In genomic region chr3:16936233-16936632, GRCh38 we compare ENCODE assay signal across 13 cellular contexts. TPM values are rescaled to one million over a fixed set of nuclear protein-coding genes. Genes with fewer than 3 reads are reported as not detected.
A peak's percentile ranks its signal among the peaks of the same experiment; 100 is the strongest.
DNase-seq lines count a peak whose midpoint lies in the region; ATAC-seq and TF ChIP-seq lines count a peak whose summit lies in the region.
"Had no signal": no experiment of that assay in that cellular context is flagged by ENCODE, and none has a peak within 500 bp of the region (broad histone marks: within the 10 kb centered on the region; RNA-seq: fewer than 3 reads in every experiment).

No MANE protein-coding gene starts in this region.

- DNase-seq in activated CD4-positive, alpha-beta T cell treated with anti-CD3 and anti-CD28 coated beads, Interleukin-2, amount 10 ng/mL, durations not matched to agents 7 days and 5 days = peak; percentile 29
- DNase-seq in activated CD4-positive, alpha-beta T cell treated with anti-CD3 and anti-CD28 coated beads for 1 hour = no peak
- peak; percentile 76 for DNase-seq in KBM-7
- peak; percentile 26 for DNase-seq in activated CD8-positive, alpha-beta T cell treated with anti-CD3 and anti-CD28 coated beads for 36 hours
- DNase-seq in natural killer cell treated with Interleukin-12 subunit alpha and Interleukin-12 subunit beta and Interleukin-15 and Interleukin-18, amount 100 ng/mL, for 72 hours (ENCODE audit: low spot score) = no peak
- DNase-seq in effector CD8-positive, alpha-beta T cell (lab: John Stamatoyannopoulos, UW) = no peak
- no peak for DNase-seq in SIG-M5 treated with dmso at 0.1 percent for 504 hours (lab: John Stamatoyannopoulos, UW; ENCODE audit: unreplicated experiment)
- DNase-seq in kidney tubule cell (ENCODE audit: low spot score) = no peak
- DNase-seq: Caco-2, left ventricle myocardium superior, NCI-H1048, SHP77 had no signal

- no peaks in the 10 kb centered on the region for H3K27me3 Mint-ChIP-seq in activated CD4-positive, alpha-beta T cell treated with anti-CD3 and anti-CD28 coated beads, Interleukin-2, amount 10 ng/mL, durations not matched to agents 7 days and 5 days
- no peaks in the 10 kb centered on the region for H3K27me3 Mint-ChIP-seq in activated CD8-positive, alpha-beta T cell treated with anti-CD3 and anti-CD28 coated beads for 36 hours
- H3K27me3 Mint-ChIP-seq in natural killer cell treated with Interleukin-12 subunit alpha and Interleukin-12 subunit beta and Interleukin-15 and Interleukin-18, amount 100 ng/mL, for 72 hours = no peaks in the 10 kb centered on the region

- H3K4me1 Mint-ChIP-seq in activated CD4-positive, alpha-beta T cell treated with anti-CD3 and anti-CD28 coated beads, Interleukin-2, amount 10 ng/mL, durations not matched to agents 7 days and 5 days = peaks cover 74% of the 10 kb centered on the region
- peaks cover 83% of the 10 kb centered on the region for H3K4me1 Mint-ChIP-seq in activated CD8-positive, alpha-beta T cell treated with anti-CD3 and anti-CD28 coated beads for 36 hours (ENCODE audit: low read depth)
- peaks cover 62 to 78% of the 10 kb centered on the region in 2 donors for H3K4me1 Mint-ChIP-seq in natural killer cell treated with Interleukin-12 subunit alpha and Interleukin-12 subunit beta and Interleukin-15 and Interleukin-18, amount 100 ng/mL, for 72 hours (ENCODE audit: low read depth in 2 of 2)

- no peak overlapping the region for H3K27ac Mint-ChIP-seq in activated CD4-positive, alpha-beta T cell treated with anti-CD3 and anti-CD28 coated beads, Interleukin-2, amount 10 ng/mL, durations not matched to agents 7 days and 5 days
- H3K27ac Mint-ChIP-seq in activated CD8-positive, alpha-beta T cell treated with anti-CD3 and anti-CD28 coated beads for 36 hours = peak overlapping the region; percentile 73
- H3K27ac Mint-ChIP-seq in natural killer cell treated with Interleukin-12 subunit alpha and Interleukin-12 subunit beta and Interleukin-15 and Interleukin-18, amount 100 ng/mL, for 72 hours = peak overlapping the region; percentile 43 to 73

- no peak overlapping the region for H3K4me3 Mint-ChIP-seq in activated CD4-positive, alpha-beta T cell treated with anti-CD3 and anti-CD28 coated beads, Interleukin-2, amount 10 ng/mL, durations not matched to agents 7 days and 5 days
- H3K4me3 Mint-ChIP-seq in activated CD8-positive, alpha-beta T cell treated with anti-CD3 and anti-CD28 coated beads for 36 hours = peak overlapping the region; percentile 43
- peak overlapping the region; percentile 61 for H3K4me3 Mint-ChIP-seq in natural killer cell treated with Interleukin-12 subunit alpha and Interleukin-12 subunit beta and Interleukin-15 and Interleukin-18, amount 100 ng/mL, for 72 hours

- no peak for ATAC-seq in activated CD8-positive, alpha-beta T cell treated with anti-CD3 and anti-CD28 coated beads for 36 hours
- ATAC-seq in natural killer cell treated with Interleukin-12 subunit alpha and Interleukin-12 subunit beta and Interleukin-15 and Interleukin-18, amount 100 ng/mL, for 72 hours = peak in 1 of 2 donors; percentile 61
- ATAC-seq: A549, left ventricle myocardium superior had no signal

- POLR2A ChIA-PET in activated CD4-positive, alpha-beta T cell treated with anti-CD3 and anti-CD28 coated beads, Interleukin-2, amount 10 ng/mL, durations not matched to agents 7 days and 5 days (lab: Charles Lee) = no interaction called here
- POLR2A ChIA-PET in activated CD8-positive, alpha-beta T cell treated with anti-CD3 and anti-CD28 coated beads for 36 hours (lab: Charles Lee) = no interaction called here

- in situ Hi-C loops in KBM-7 (cut with MboI; ENCODE audit: low pct_unique_long_range_greater_than_20kb, low sequenced_read_pairs) = no loop called here

- intact Hi-C loops in activated CD8-positive, alpha-beta T cell treated with anti-CD3 and anti-CD28 coated beads for 36 hours (cut with micrococcal nuclease) = no loop called here

- CTCF ChIA-PET in activated CD4-positive, alpha-beta T cell treated with anti-CD3 and anti-CD28 coated beads, Interleukin-2, amount 10 ng/mL, durations not matched to agents 7 days and 5 days (lab: Charles Lee) = interaction anchor here (1.0 kb wide), 1 partner anchor 11 kb away, joined by 3 read pairs; no protein-coding TSS in a partner anchor
- CTCF ChIA-PET in activated CD8-positive, alpha-beta T cell treated with anti-CD3 and anti-CD28 coated beads for 36 hours (lab: Charles Lee) = interaction anchor here (1.5 kb wide), 1 partner anchor 8 kb away, joined by 3 read pairs; no protein-coding TSS in a partner anchor

- TF ChIP-seq CTCF in activated CD8-positive, alpha-beta T cell treated with anti-CD3 and anti-CD28 coated beads for 36 hours (IDR thresholded peaks at IDR 0.05) = no peak

- peaks cover 55% of the 10 kb centered on the region for H3K36me3 Mint-ChIP-seq in activated CD4-positive, alpha-beta T cell treated with anti-CD3 and anti-CD28 coated beads, Interleukin-2, amount 10 ng/mL, durations not matched to agents 7 days and 5 days (ENCODE audit: low read depth)
- peaks cover 21% of the 10 kb centered on the region for H3K36me3 Mint-ChIP-seq in activated CD8-positive, alpha-beta T cell treated with anti-CD3 and anti-CD28 coated beads for 36 hours (ENCODE audit: low read depth)
- H3K36me3 Mint-ChIP-seq in natural killer cell treated with Interleukin-12 subunit alpha and Interleukin-12 subunit beta and Interleukin-15 and Interleukin-18, amount 100 ng/mL, for 72 hours = no peaks in the 10 kb centered on the region

- no peaks in the 10 kb centered on the region for H3K9me3 Mint-ChIP-seq in activated CD4-positive, alpha-beta T cell treated with anti-CD3 and anti-CD28 coated beads, Interleukin-2, amount 10 ng/mL, durations not matched to agents 7 days and 5 days
- H3K9me3 Mint-ChIP-seq in activated CD8-positive, alpha-beta T cell treated with anti-CD3 and anti-CD28 coated beads for 36 hours = no peaks in the 10 kb centered on the region
- no peaks in the 10 kb centered on the region for H3K9me3 Mint-ChIP-seq in natural killer cell treated with Interleukin-12 subunit alpha and Interleukin-12 subunit beta and Interleukin-15 and Interleukin-18, amount 100 ng/mL, for 72 hours

RNA-seq across cellular contexts. Expression of gene PLCL2, which starts 51.5 kb away (rescaled TPM):
- 10 to 100 TPM; 48.8 to 50.9 TPM for total RNA-seq in activated CD4-positive, alpha-beta T cell treated with anti-CD3 and anti-CD28 coated beads, Interleukin-2, amount 10 ng/mL, durations not matched to agents 7 days and 5 days
- total RNA-seq in activated CD8-positive, alpha-beta T cell treated with anti-CD3 and anti-CD28 coated beads for 36 hours = 10 to 100 TPM; 19.4 to 19.7 TPM
- total RNA-seq in natural killer cell treated with Interleukin-12 subunit alpha and Interleukin-12 subunit beta and Interleukin-15 and Interleukin-18, amount 100 ng/mL, for 72 hours = 10 to 100 TPM; 12.5 to 17.2 TPM

Comparison
In these comparisons a context has a peak if more than half of its experiments do, and no peak if none do; other contexts are left out.
1. DNase-seq: peak in activated CD4-positive, alpha-beta T cell treated with anti-CD3 and anti-CD28 coated beads, Interleukin-2, amount 10 ng/mL, durations not matched to agents 7 days and 5 days (single experiment), KBM-7 (single experiment) and activated CD8-positive, alpha-beta T cell treated with anti-CD3 and anti-CD28 coated beads for 36 hours (single experiment); none in activated CD4-positive, alpha-beta T cell treated with anti-CD3 and anti-CD28 coated beads for 1 hour (single experiment), natural killer cell treated with Interleukin-12 subunit alpha and Interleukin-12 subunit beta and Interleukin-15 and Interleukin-18, amount 100 ng/mL, for 72 hours (single experiment), effector CD8-positive, alpha-beta T cell (single experiment), SIG-M5 treated with dmso at 0.1 percent for 504 hours (single experiment) and kidney tubule cell (single experiment).